In the genomic region with DNA sequence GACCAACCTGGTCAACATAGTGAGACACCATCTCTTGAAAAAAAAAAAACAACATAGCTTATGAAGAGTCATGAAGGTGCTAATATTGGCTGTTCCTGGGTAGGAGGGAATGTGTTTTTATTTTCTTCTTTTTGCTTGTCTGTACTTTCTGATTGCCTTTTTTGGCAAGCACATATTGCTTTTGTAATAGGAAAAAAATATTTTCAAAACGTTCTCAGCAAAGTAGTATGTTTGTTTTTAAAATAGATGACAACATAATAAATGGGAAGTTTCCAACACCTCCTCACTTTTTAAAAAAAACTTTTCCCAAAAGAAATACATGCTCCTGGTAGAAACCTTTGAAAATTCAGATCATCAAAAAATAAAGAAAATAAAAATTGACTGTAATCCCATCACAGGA, we compare ENCODE assay signal across 1 cellular context.
TF ChIP-seq lines count a peak whose summit lies in the region.

No MANE protein-coding gene starts in this region.

TF ChIP-seq in K562, 482 proteins besides CTCF, POLR2A, EP300 and RAD21 (continued from another document):
- TF ChIP-seq, protein P1, sequence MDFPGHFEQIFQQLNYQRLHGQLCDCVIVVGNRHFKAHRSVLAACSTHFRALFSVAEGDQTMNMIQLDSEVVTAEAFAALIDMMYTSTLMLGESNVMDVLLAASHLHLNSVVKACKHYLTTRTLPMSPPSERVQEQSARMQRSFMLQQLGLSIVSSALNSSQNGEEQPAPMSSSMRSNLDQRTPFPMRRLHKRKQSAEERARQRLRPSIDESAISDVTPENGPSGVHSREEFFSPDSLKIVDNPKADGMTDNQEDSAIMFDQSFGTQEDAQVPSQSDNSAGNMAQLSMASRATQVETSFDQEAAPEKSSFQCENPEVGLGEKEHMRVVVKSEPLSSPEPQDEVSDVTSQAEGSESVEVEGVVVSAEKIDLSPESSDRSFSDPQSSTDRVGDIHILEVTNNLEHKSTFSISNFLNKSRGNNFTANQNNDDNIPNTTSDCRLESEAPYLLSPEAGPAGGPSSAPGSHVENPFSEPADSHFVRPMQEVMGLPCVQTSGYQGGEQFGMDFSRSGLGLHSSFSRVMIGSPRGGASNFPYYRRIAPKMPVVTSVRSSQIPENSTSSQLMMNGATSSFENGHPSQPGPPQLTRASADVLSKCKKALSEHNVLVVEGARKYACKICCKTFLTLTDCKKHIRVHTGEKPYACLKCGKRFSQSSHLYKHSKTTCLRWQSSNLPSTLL (IDR thresholded peaks at IDR 0.05) = no peak
- TF ChIP-seq RBM17 (IDR thresholded peaks at IDR 0.05; ENCODE audit: borderline replicate concordance, low read depth, low read length) = no peak
- no peak for TF ChIP-seq CBX1 (IDR thresholded peaks at IDR 0.05; ENCODE audit: low read depth)
- no peak for TF ChIP-seq ZNF24 (IDR thresholded peaks at IDR 0.05)
- TF ChIP-seq RFX7 (CRISPR knock-in tag; IDR thresholded peaks at IDR 0.05) = no peak
- no peak for TF ChIP-seq ILF3 (IDR thresholded peaks at IDR 0.05; ENCODE audit: borderline replicate concordance)
- TF ChIP-seq TCF7L2 (IDR thresholded peaks at IDR 0.05; ENCODE audit: low read depth, low read length) = no peak
- TF ChIP-seq BDP1 (IDR thresholded peaks at IDR 0.05; ENCODE audit: insufficient read depth, insufficient read length) = no peak
- TF ChIP-seq ARID2 (IDR thresholded peaks at IDR 0.05) = no peak
- TF ChIP-seq RBM22 (IDR thresholded peaks at IDR 0.05; ENCODE audit: low read depth, low read length, poor library complexity, severe bottlenecking) = no peak
